13 cellular contexts compared by ENCODE assay signal in genomic region chr11:67264886-67265632, GRCh38. TPM values are rescaled to one million over a fixed set of nuclear protein-coding genes. Genes with fewer than 3 reads are reported as not detected.
A peak's percentile ranks its signal among the peaks of the same experiment; 100 is the strongest.
DNase-seq lines count a peak whose midpoint lies in the region; ATAC-seq, FAIRE-seq and TF ChIP-seq lines count a peak whose summit lies in the region.
"Had no signal": no experiment of that assay in that cellular context is flagged by ENCODE, and none has a peak within 500 bp of the region (broad histone marks: within the 10 kb centered on the region; RNA-seq: fewer than 3 reads in every experiment).

No MANE protein-coding gene starts in this region.

- TF ChIP-seq CTCF in Caco-2 (IDR thresholded peaks at IDR 0.05; ENCODE audit: insufficient read depth in 1 of 2, low read depth in 1 of 2, low read length in 1 of 2, severe bottlenecking in 1 of 2, unreplicated experiment in 1 of 2) (no peak), ovary (IDR thresholded peaks at IDR 0.05) (no peak)

- no peak for FAIRE-seq in HTR-8/SVneo (lab: Jason Lieb, UNC)
- FAIRE-seq: GM18507 had no signal

- H3K27ac Mint-ChIP-seq in Caco-2 (ENCODE audit: unreplicated experiment): peak overlapping the region; percentile 95
- H3K27ac Mint-ChIP-seq in T-cell: peak overlapping the region; percentile 88 to 89
- H3K27ac Mint-ChIP-seq in dendritic cell treated with granulocyte-macrophage colony-stimulating factor and Interleukin-4, amounts not matched to agents 40 ng/mL and 50 ng/mL, for 4 days: peak overlapping the region; percentile 98

- POLR2A ChIA-PET in Caco-2 (lab: Charles Lee) (interaction anchor here (0.6 kb wide), 1 partner anchor 38 kb away, joined by 3 read pairs; the partner anchor contains the start of gene SSH3), T-cell (lab: Charles Lee) (no interaction called here)

- TF ChIP-seq POLR2A in ovary (IDR thresholded peaks at IDR 0.05): no peak

- H3K9me3 ChIP-seq in Caco-2: no peaks in the 10 kb centered on the region
- H3K9me3 ChIP-seq in ovary: no peaks in the 10 kb centered on the region
- H3K9me3 ChIP-seq: suprapubic skin had no signal

- 90 to 93% (median 91%) methylated on average over 6 of the region's 6 CpGs for WGBS in ovary, 3 donors

- TF ChIP-seq EP300 in ovary (IDR thresholded peaks at IDR 0.05): no peak

- ATAC-seq in T-cell (replicated peaks in 1 of 4): no peak
- ATAC-seq in GM21360 (IDR thresholded peaks at IDR 0.05; ENCODE audit: unreplicated experiment): no peak

- no peak overlapping the region for H3K27ac ChIP-seq in ovary

- no peaks in the 10 kb centered on the region for H3K27me3 Mint-ChIP-seq in Caco-2 (ENCODE audit: insufficient read depth, unreplicated experiment)
- peaks cover 0 to 4% of the 10 kb centered on the region in 2 donors for H3K27me3 Mint-ChIP-seq in T-cell
- peaks cover 12% of the 10 kb centered on the region for H3K27me3 Mint-ChIP-seq in dendritic cell treated with granulocyte-macrophage colony-stimulating factor and Interleukin-4, amounts not matched to agents 40 ng/mL and 50 ng/mL, for 4 days

- H3K27me3 ChIP-seq in Caco-2 (replicated peaks; ENCODE audit: control insufficient read depth, insufficient read depth, low read length) (no peaks in the 10 kb centered on the region), ovary (no peaks in the 10 kb centered on the region)
- H3K27me3 ChIP-seq: suprapubic skin had no signal

- intact Hi-C loops in Caco-2 (cut with micrococcal nuclease; ENCODE audit: unreplicated experiment) (no loop called here), ovary (cut with DNase I) (loop anchor here in 2 of 4 donors (5.0 kb wide), 2 partner anchors 52 to 117 kb away; no protein-coding TSS in a partner anchor)
- intact Hi-C loops in dendritic cell treated with granulocyte-macrophage colony-stimulating factor and Interleukin-4, amounts not matched to agents 40 ng/mL and 50 ng/mL, for 4 days (cut with micrococcal nuclease): loop anchor here (10.0 kb wide), 1 partner anchor 120 kb away; no protein-coding TSS in a partner anchor

- no peak overlapping the region for H3K4me3 ChIP-seq in Caco-2 (ENCODE audit: low read depth, low read length)
- no peak overlapping the region for H3K4me3 ChIP-seq in ovary

- H3K4me1 ChIP-seq in Caco-2: peaks cover 36% of the 10 kb centered on the region
- H3K4me1 ChIP-seq in ovary (ENCODE audit: insufficient read depth): peaks cover 23% of the 10 kb centered on the region

- no peaks in the 10 kb centered on the region for H3K9me3 Mint-ChIP-seq in Caco-2 (ENCODE audit: unreplicated experiment)
- no peaks in the 10 kb centered on the region for H3K9me3 Mint-ChIP-seq in T-cell
- no peaks in the 10 kb centered on the region for H3K9me3 Mint-ChIP-seq in dendritic cell treated with granulocyte-macrophage colony-stimulating factor and Interleukin-4, amounts not matched to agents 40 ng/mL and 50 ng/mL, for 4 days

- CTCF ChIA-PET in Caco-2 (lab: Charles Lee): interaction anchor here (1.0 to 1.9 kb wide), 2 partner anchors 17 to 52 kb away, joined by 4 to 13 read pairs; no protein-coding TSS in a partner anchor
- CTCF ChIA-PET in T-cell (lab: Charles Lee): interaction anchor here (0.9 to 4.2 kb wide), 3 partner anchors 52 to 118 kb away, joined by 3 to 20 read pairs (median 3); no protein-coding TSS in a partner anchor

- H3K36me3 ChIP-seq in Caco-2 (ENCODE audit: control insufficient read depth, insufficient read depth, low read length) (0 out of 2 replicates have a peak, but pooled peaks cover 3% of the 10 kb centered on the region), ovary (no peaks in the 10 kb centered on the region)
- H3K36me3 ChIP-seq: suprapubic skin had no signal

- H3K4me1 Mint-ChIP-seq in Caco-2 (ENCODE audit: low read depth, unreplicated experiment) (peaks cover 27% of the 10 kb centered on the region), T-cell (peaks cover 47 to 69% (median 53%) of the 10 kb centered on the region in 3 donors)
- H3K4me1 Mint-ChIP-seq in dendritic cell treated with granulocyte-macrophage colony-stimulating factor and Interleukin-4, amounts not matched to agents 40 ng/mL and 50 ng/mL, for 4 days (ENCODE audit: low read depth): peaks cover 86% of the 10 kb centered on the region

- H3K4me3 Mint-ChIP-seq in Caco-2 (ENCODE audit: unreplicated experiment): peak overlapping the region; percentile 100
- peak overlapping the region; percentile 77 to 99 (median 80) for H3K4me3 Mint-ChIP-seq in T-cell
- H3K4me3 Mint-ChIP-seq in dendritic cell treated with granulocyte-macrophage colony-stimulating factor and Interleukin-4, amounts not matched to agents 40 ng/mL and 50 ng/mL, for 4 days: no peak overlapping the region

- TSS peak; percentile 11 for BruUV-seq in Caco-2 (replicated peaks; lab: Mats Ljungman, UMichigan)

- no peak for DNase-seq in Caco-2
- DNase-seq in T-cell: no peak
- DNase-seq in ovary: peak in 4 of 5 donors; percentile 15 to 41 (median 32)
- DNase-seq in NCI-H146 treated with DMSO at 0.1 percent for 48 hours (lab: John Stamatoyannopoulos, UW; ENCODE audit: unreplicated experiment): no peak
- no peak for DNase-seq in SHP77 (lab: John Stamatoyannopoulos, UW)
- no peak for DNase-seq in HTR-8/SVneo (ENCODE audit: insufficient read length, low spot score)
- DNase-seq: EL; NCI-H2081 treated with DMSO at 0.1 percent for 48 hours; stimulated activated CD4-positive, alpha-beta T cell treated with anti-CD3 and anti-CD28 coated beads, Interleukin-4, amount 100 ng/mL, for 1 hour had no signal

- H3K36me3 Mint-ChIP-seq in Caco-2 (ENCODE audit: insufficient read depth, unreplicated experiment) (peaks cover 37% of the 10 kb centered on the region), T-cell (peaks cover 17% of the 10 kb centered on the region)
- H3K36me3 Mint-ChIP-seq in dendritic cell treated with granulocyte-macrophage colony-stimulating factor and Interleukin-4, amounts not matched to agents 40 ng/mL and 50 ng/mL, for 4 days (ENCODE audit: low read depth): peaks cover 34% of the 10 kb centered on the region

RNA-seq across cellular contexts. Expression of gene GRK2, which starts 1.2 kb away (rescaled TPM):
- total RNA-seq in Caco-2 (2022) (113 and 120 TPM in 2 replicates), T-cell (100 to 1,000 TPM; 267 to 394 (median 382) TPM), ovary (10 to 100 TPM; 24.8 to 58.1 (median 49.0) TPM)
- 10 to 100 TPM; 21.5 to 39.3 TPM for polyA plus RNA-seq in ovary

RNA-seq across cellular contexts. Expression of gene ANKRD13D, which starts 24.0 kb away (rescaled TPM):
- total RNA-seq in Caco-2 (2022) (83.3 and 88.6 TPM in 2 replicates), T-cell (100 to 1,000 TPM; 150 to 249 (median 237) TPM), ovary (10 to 100 TPM; 35.6 to 60.9 (median 44.6) TPM)
- polyA plus RNA-seq in ovary: 10 to 100 TPM in 1 of 2 donors, 1 to 10 TPM in 1; 5.6 to 29.3 TPM

RNA-seq across cellular contexts. Expression of gene SSH3, which starts 38.3 kb away (rescaled TPM):
- total RNA-seq in Caco-2 (2022): 81.2 and 89.6 TPM in 2 replicates
- 10 to 100 TPM; 11.5 to 30.9 (median 26.7) TPM for total RNA-seq in T-cell
- 10 to 100 TPM; 37.9 to 69.9 (median 52.1) TPM for total RNA-seq in ovary
- 10 to 100 TPM; 18.1 to 32.1 TPM for polyA plus RNA-seq in ovary

Comparison
In these comparisons a context has a peak if more than half of its experiments do, and no peak if none do; other contexts are left out.
1. DNase-seq: peak in ovary (4 of 5); none in Caco-2 (0 of 2), T-cell (0 of 34), NCI-H146 treated with DMSO at 0.1 percent for 48 hours (single experiment), SHP77 (0 of 2) and HTR-8/SVneo (single experiment).
2. Peak in every context shown above with its lines, with median percentiles within 50 percentile points of each other: H3K27ac Mint-ChIP-seq.